ENCODE assay signal across 9 cellular contexts in genomic region chr12:58346032-58346632, GRCh38.
DNase-seq lines count a peak whose midpoint lies in the region; ATAC-seq, FAIRE-seq and TF ChIP-seq lines count a peak whose summit lies in the region.
"Had no signal": no experiment of that assay in that cellular context is flagged by ENCODE, and none has a peak within 500 bp of the region (broad histone marks: within the 10 kb centered on the region; RNA-seq: fewer than 3 reads in every experiment).

No MANE protein-coding gene starts in this region.

- FAIRE-seq in GM18507 (lab: Jason Lieb, UNC): peak; percentile 62
- peak; percentile 61 for FAIRE-seq in HepG2 (lab: Jason Lieb, UNC)

- H3K4me2 ChIP-seq in HepG2 (ENCODE audit: low read depth, low read length): no peak overlapping the region

- no peaks in the 10 kb centered on the region for H3K79me2 ChIP-seq in HepG2 (ENCODE audit: insufficient read depth, low read length)

- WGBS in HepG2 (ENCODE audit: low lambda C conversion rate): 23% methylated on average over 7 of the region's 7 CpGs

- TF ChIP-seq POLR2A in HepG2 (IDR thresholded peaks at IDR 0.05; ENCODE audit: insufficient read depth in 1 of 2, low read depth in 2 of 2, low read length in 2 of 2): no peak

- no peak overlapping the region for H3K4me3 ChIP-seq in HepG2 (replicated peaks in 1 of 3; ENCODE audit: insufficient read depth in 1 of 3, low read depth in 2 of 3, low read length in 3 of 3)

- peak; percentile 62 for TF ChIP-seq CTCF in HepG2 (CRISPR knock-in tag; IDR thresholded peaks at IDR 0.05)

- CTCF ChIA-PET in HepG2 (lab: Yijun Ruan, JAX; ENCODE audit: low intra/inter-chr PET ratio, low total read pairs): interaction anchor here (1.6 to 2.6 kb wide), 3 partner anchors 98 to 818 kb away, joined by 8 to 40 read pairs (median 28); no protein-coding TSS in a partner anchor

- TF ChIP-seq EP300 in HepG2 (IDR thresholded peaks at IDR 0.05; ENCODE audit: low read depth in 2 of 2, low read length in 2 of 2): no peak
- no peak for TF ChIP-seq EP300 in HepG2 (CRISPR knock-in tag; IDR thresholded peaks at IDR 0.05; ENCODE audit: borderline replicate concordance)

- no peaks in the 10 kb centered on the region for H3K4me1 ChIP-seq in HepG2 (ENCODE audit: insufficient read depth, low read length)

- H3K27ac ChIP-seq in HepG2 (ENCODE audit: extremely low read length, insufficient read depth, low read length): no peak overlapping the region
- H3K27ac ChIP-seq: epithelial cell of prostate had no signal

- POLR2A ChIA-PET in HepG2 (lab: Yijun Ruan, JAX): no interaction called here

- intact Hi-C loops in HepG2 (cut with micrococcal nuclease; ENCODE audit: unreplicated experiment): loop anchor here (1.0 to 5.0 kb wide), 4 partner anchors 97 to 821 kb away; no protein-coding TSS in a partner anchor

- H3K9ac ChIP-seq in HepG2 (ENCODE audit: insufficient read depth, low read depth, low read length): no peak overlapping the region

- H2AFZ ChIP-seq in HepG2 (ENCODE audit: low read length): no peak overlapping the region

- H4K20me1 ChIP-seq in HepG2 (ENCODE audit: insufficient read depth, low read length): no peaks in the 10 kb centered on the region

- ATAC-seq in HG03159 (IDR thresholded peaks at IDR 0.05; ENCODE audit: unreplicated experiment) (peak; percentile 78), HepG2 (peak; percentile 51; the same call in 1 of the 3 replicates), GM21367 (IDR thresholded peaks at IDR 0.05; ENCODE audit: unreplicated experiment) (no peak)

- H3K36me3 ChIP-seq in HepG2 (replicated peaks in 1 of 2; ENCODE audit: control insufficient read depth in 1 of 2, insufficient read depth in 2 of 2, low read length in 2 of 2): no peaks in the 10 kb centered on the region

- H3K9me3 ChIP-seq in HepG2 (ENCODE audit: low read length): no peaks in the 10 kb centered on the region

- DNase-seq in AG08396 (ENCODE audit: low spot score): peak; percentile 25
- peak; percentile 14 for DNase-seq in GM18507 (ENCODE audit: extremely low spot score, insufficient read length, low read depth)
- DNase-seq in NCI-H526 (lab: John Stamatoyannopoulos, UW): peak; percentile 15 to 69
- peak; percentile 28 to 59 for DNase-seq in T47D (ENCODE audit: low read depth in 1 of 2, low spot score in 1 of 2)
- DNase-seq in HepG2 (ENCODE audit: low spot score): peak; percentile 4
- DNase-seq in KG1 (lab: John Stamatoyannopoulos, UW): no peak

- no TSS peak for BruUV-seq in HepG2 (replicated peaks; lab: Mats Ljungman, UMichigan)

- TF ChIP-seq RAD21 in HepG2 (CRISPR knock-in tag; IDR thresholded peaks at IDR 0.05): peak; percentile 30; the same call in 1 of the 2 replicates

- in situ Hi-C loops in T47D (cut with HindIII; ENCODE audit: low pct_unique_long_range_greater_than_20kb, low sequenced_read_pairs): no loop called here
- in situ Hi-C loops in HepG2 (cut with HindIII; ENCODE audit: extremely low pct_ligation_motif_present, low pct_unique_long_range_greater_than_20kb): loop anchor here (10.0 kb wide), 1 partner anchor 809 kb away; no protein-coding TSS in a partner anchor

- no peaks in the 10 kb centered on the region for H3K27me3 ChIP-seq in HepG2 (ENCODE audit: control insufficient read depth in 1 of 2, insufficient read depth in 2 of 2, low read length in 2 of 2)

TF ChIP-seq in HepG2, 621 proteins besides CTCF, POLR2A, EP300 and RAD21:
- no peak for TF ChIP-seq ZNF629 (CRISPR knock-in tag; conservative IDR thresholded peaks at IDR 0.05)
- no peak for TF ChIP-seq MTF1 (CRISPR knock-in tag; IDR thresholded peaks at IDR 0.05)
- no peak for TF ChIP-seq ELF1 (CRISPR knock-in tag; IDR thresholded peaks at IDR 0.05)
- TF ChIP-seq YEATS2 (CRISPR knock-in tag; IDR thresholded peaks at IDR 0.05; ENCODE audit: borderline replicate concordance): no peak
- no peak for TF ChIP-seq ZNF101 (CRISPR knock-in tag; IDR thresholded peaks at IDR 0.05; ENCODE audit: borderline replicate concordance, low read depth)
- no peak for TF ChIP-seq ZBTB33 (CRISPR knock-in tag; IDR thresholded peaks at IDR 0.05)
- TF ChIP-seq ZNF33A (CRISPR knock-in tag; IDR thresholded peaks at IDR 0.05; ENCODE audit: borderline replicate concordance): no peak
- no peak for TF ChIP-seq AHDC1 (CRISPR knock-in tag; IDR thresholded peaks at IDR 0.05; ENCODE audit: borderline replicate concordance)
- no peak for TF ChIP-seq PHF8 (CRISPR knock-in tag; IDR thresholded peaks at IDR 0.05)
- TF ChIP-seq ATAD3A (CRISPR knock-in tag; IDR thresholded peaks at IDR 0.05): no peak
- TF ChIP-seq ZNF740 (CRISPR knock-in tag; IDR thresholded peaks at IDR 0.05): no peak
- peak; percentile 78 for TF ChIP-seq STAG1 (CRISPR knock-in tag; IDR thresholded peaks at IDR 0.05)
- TF ChIP-seq SMC3 (IDR thresholded peaks at IDR 0.05; ENCODE audit: low read length): peak; percentile 39
- TF ChIP-seq ZNF547 (CRISPR knock-in tag; IDR thresholded peaks at IDR 0.05): no peak
